15 cellular contexts compared by ENCODE assay signal in the genomic region with DNA sequence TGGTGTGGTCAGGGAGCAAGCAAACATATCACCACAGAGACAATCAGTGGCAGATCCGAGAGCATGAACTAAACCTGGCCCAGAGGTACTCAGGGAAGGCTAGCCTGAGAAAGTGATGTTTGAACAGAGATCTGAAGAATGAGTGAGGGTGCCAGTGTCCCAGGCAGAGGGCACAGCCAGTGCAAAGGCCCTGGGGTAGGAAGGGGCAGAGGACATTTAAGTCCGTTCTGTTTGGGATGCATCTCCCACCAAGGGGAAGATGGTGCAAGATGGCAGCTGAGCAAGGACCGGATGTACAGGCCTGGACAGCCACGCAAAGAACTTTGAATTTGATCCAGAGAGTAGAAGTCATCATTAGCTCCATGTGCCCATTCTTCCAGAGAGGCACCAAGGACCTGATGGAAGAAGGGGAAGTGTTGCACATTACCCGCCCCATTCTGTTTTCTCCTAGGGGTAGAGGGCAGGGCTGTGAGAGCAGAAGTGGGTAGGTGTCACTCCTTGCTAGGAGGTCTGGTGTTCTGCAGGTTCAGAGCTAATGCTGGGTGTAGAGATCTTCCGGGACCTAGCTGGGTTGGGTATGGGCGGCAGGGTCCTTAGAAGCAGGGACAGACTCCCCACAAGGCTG. TPM values are rescaled to one million over a fixed set of nuclear protein-coding genes. Genes with fewer than 3 reads are reported as not detected.
DNase-seq lines count a peak whose midpoint lies in the region; ATAC-seq, FAIRE-seq and TF ChIP-seq lines count a peak whose summit lies in the region.
"Had no signal": no experiment of that assay in that cellular context is flagged by ENCODE, and none has a peak within 500 bp of the region (broad histone marks: within the 10 kb centered on the region; RNA-seq: fewer than 3 reads in every experiment).

No MANE protein-coding gene starts in this region.

- H4K20me1 ChIP-seq in DND-41 (ENCODE audit: insufficient read depth, low read length) = peaks cover 72% of the 10 kb centered on the region
- H4K20me1 ChIP-seq in GM12878 (ENCODE audit: control insufficient read depth, insufficient read depth) = peaks cover 3% of the 10 kb centered on the region; the same call in 1 of the 2 replicates

- in situ Hi-C loops in GM12878 (cut with MboI) = no loop called here

- ATAC-seq in DND-41 (ENCODE audit: insufficient read depth, low read depth) = no peak
- no peak for ATAC-seq in GM12878
- no peak for ATAC-seq in stimulated activated naive B cell treated with anti-CD40 and anti-IgM and Interleukin-4, amounts not matched to agents 10 μg/mL and 1 μg/mL and 100 μg/mL, for 72 hours (replicated peaks)
- ATAC-seq: CD8-positive, alpha-beta T cell had no signal

- TF ChIP-seq CTCF in DND-41 (IDR thresholded peaks at IDR 0.05; ENCODE audit: borderline replicate concordance, extremely low read depth, low read length, poor library complexity, severe bottlenecking) (no peak), GM12878 (IDR thresholded peaks at IDR 0.05 in 2 of 3, conservative IDR thresholded peaks at IDR 0.05 in 1 of 3; ENCODE audit: control insufficient read depth in 2 of 3, extremely low read depth in 1 of 3, insufficient read depth in 1 of 3, low read depth in 3 of 3, low read length in 3 of 3) (no peak), prostate gland (IDR thresholded peaks at IDR 0.05) (no peak)

- TF ChIP-seq POLR2A in GM12878 (IDR thresholded peaks at IDR 0.05; ENCODE audit: low read depth, low read length) (no peak), prostate gland (IDR thresholded peaks at IDR 0.05) (no peak)

- no peak for FAIRE-seq in GM12878 (lab: Jason Lieb, UNC)
- FAIRE-seq: H54 had no signal

- H3K79me2 ChIP-seq in DND-41 (ENCODE audit: insufficient read depth, low read length) = peaks cover 100% of the 10 kb centered on the region
- H3K79me2 ChIP-seq in GM12878 (ENCODE audit: control insufficient read depth, insufficient read depth, low read length) = peaks cover 11% of the 10 kb centered on the region

- no peak overlapping the region for H3K4me3 Mint-ChIP-seq in stimulated activated naive B cell treated with anti-CD40 and anti-IgM and Interleukin-4, amounts not matched to agents 10 μg/mL and 1 μg/mL and 100 μg/mL, for 72 hours
- H3K4me3 Mint-ChIP-seq in activated CD4-positive, alpha-beta memory T cell treated with anti-CD3 and anti-CD28 coated beads for 36 hours = no peak overlapping the region
- H3K4me3 Mint-ChIP-seq: CD8-positive, alpha-beta T cell had no signal

- H2AFZ ChIP-seq in DND-41 (ENCODE audit: low read depth, low read length) (no peak overlapping the region), GM12878 (ENCODE audit: control insufficient read depth, low read depth, low read length) (no peak overlapping the region)

- H3K27me3 Mint-ChIP-seq in stimulated activated naive B cell treated with anti-CD40 and anti-IgM and Interleukin-4, amounts not matched to agents 10 μg/mL and 1 μg/mL and 100 μg/mL, for 72 hours = no peaks in the 10 kb centered on the region
- H3K27me3 Mint-ChIP-seq in activated CD4-positive, alpha-beta memory T cell treated with anti-CD3 and anti-CD28 coated beads for 36 hours = no peaks in the 10 kb centered on the region

- H3K9ac ChIP-seq in DND-41 (ENCODE audit: low read depth, low read length) = peak overlapping the region; percentile 86
- H3K9ac ChIP-seq in GM12878 (ENCODE audit: control insufficient read depth, insufficient read depth, low read length) = no peak overlapping the region; the same call in 1 of the 2 replicates

- POLR2A ChIA-PET in GM12878 (lab: Charles Lee) = interaction anchor here (0.9 to 3.3 kb wide), 4 partner anchors 9 to 29 kb away, joined by 5 to 18 read pairs (median 5); no protein-coding TSS in a partner anchor
- POLR2A ChIA-PET in activated CD4-positive, alpha-beta memory T cell treated with anti-CD3 and anti-CD28 coated beads for 36 hours (lab: Charles Lee) = no interaction called here

- no TSS peak for BruUV-seq in GM12878 (replicated peaks; lab: Mats Ljungman, UMichigan)

- CTCF ChIA-PET in GM12878 (lab: Yijun Ruan, JAX) = interaction anchor here (0.7 to 9.5 kb wide), 10 partner anchors 10 to 39 kb away, joined by 3 to 98 read pairs (median 14); no protein-coding TSS in a partner anchor
- CTCF ChIA-PET in activated CD4-positive, alpha-beta memory T cell treated with anti-CD3 and anti-CD28 coated beads for 36 hours (lab: Charles Lee) = interaction anchor here (1.1 kb wide), 1 partner anchor 66 kb away, joined by 3 read pairs; no protein-coding TSS in a partner anchor

- no peaks in the 10 kb centered on the region for H3K9me3 ChIP-seq in DND-41 (ENCODE audit: insufficient read depth, low read length, severe bottlenecking)
- H3K9me3 ChIP-seq in GM12878 (replicated peaks; ENCODE audit: control insufficient read depth, insufficient read depth, low read length) = no peaks in the 10 kb centered on the region
- H3K9me3 ChIP-seq in prostate gland = no peaks in the 10 kb centered on the region

- H3K4me2 ChIP-seq in DND-41 (ENCODE audit: insufficient read depth, low read length) (peak overlapping the region; percentile 82), GM12878 (ENCODE audit: control insufficient read depth, insufficient read depth) (peak overlapping the region; percentile 30; the same call in 1 of the 2 replicates)

- no peak for TF ChIP-seq EP300 in GM12878 (IDR thresholded peaks at IDR 0.05; ENCODE audit: borderline replicate concordance in 1 of 2, control insufficient read depth in 1 of 2, low read depth in 2 of 2, low read length in 2 of 2)

- SMC1A ChIA-PET in GM12878 (lab: Charles Lee; ENCODE audit: uncharacterized antibody, unreplicated experiment) = interaction anchor here (0.7 to 17.0 kb wide), 6 partner anchors 12 to 114 kb away, joined by 4 to 416 read pairs (median 8); no protein-coding TSS in a partner anchor

- H3K9me3 Mint-ChIP-seq in stimulated activated naive B cell treated with anti-CD40 and anti-IgM and Interleukin-4, amounts not matched to agents 10 μg/mL and 1 μg/mL and 100 μg/mL, for 72 hours = no peaks in the 10 kb centered on the region
- H3K9me3 Mint-ChIP-seq in activated CD4-positive, alpha-beta memory T cell treated with anti-CD3 and anti-CD28 coated beads for 36 hours = no peaks in the 10 kb centered on the region
- H3K9me3 Mint-ChIP-seq: CD8-positive, alpha-beta T cell had no signal

- no peaks in the 10 kb centered on the region for H3K27me3 ChIP-seq in DND-41 (ENCODE audit: insufficient read depth, low read length, poor library complexity)
- H3K27me3 ChIP-seq in GM12878 (replicated peaks in 1 of 2; ENCODE audit: control insufficient read depth in 2 of 2, insufficient read depth in 2 of 2, low read length in 1 of 2) = peaks cover 1 to 9% of the 10 kb centered on the region in 2 experiments; a peak in 2 of 4 replicates
- no peaks in the 10 kb centered on the region for H3K27me3 ChIP-seq in prostate gland (replicated peaks; ENCODE audit: insufficient read depth)

- WGBS in GM12878 (ENCODE audit: insufficient coverage, insufficient replicate concordance, low lambda C conversion rate, missing lambda C conversion rate) = 66% methylated on average over 7 of the region's 7 CpGs
- WGBS in prostate gland = 85% methylated on average over 7 of the region's 7 CpGs

- H3K27ac Mint-ChIP-seq in stimulated activated naive B cell treated with anti-CD40 and anti-IgM and Interleukin-4, amounts not matched to agents 10 μg/mL and 1 μg/mL and 100 μg/mL, for 72 hours = peak overlapping the region; percentile 94
- no peak overlapping the region for H3K27ac Mint-ChIP-seq in activated CD4-positive, alpha-beta memory T cell treated with anti-CD3 and anti-CD28 coated beads for 36 hours
- H3K27ac Mint-ChIP-seq: CD8-positive, alpha-beta T cell had no signal

- H3K36me3 ChIP-seq in DND-41 (ENCODE audit: insufficient read depth, low read length) (peaks cover 81% of the 10 kb centered on the region), GM12878 (ENCODE audit: control insufficient read depth in 2 of 2, insufficient read depth in 2 of 2, low read length in 1 of 2) (no peaks in the 10 kb centered on the region), prostate gland (no peaks in the 10 kb centered on the region)

- H3K4me1 Mint-ChIP-seq in stimulated activated naive B cell treated with anti-CD40 and anti-IgM and Interleukin-4, amounts not matched to agents 10 μg/mL and 1 μg/mL and 100 μg/mL, for 72 hours = peaks cover 10 to 39% of the 10 kb centered on the region in 2 donors
- peaks cover 23% of the 10 kb centered on the region for H3K4me1 Mint-ChIP-seq in activated CD4-positive, alpha-beta memory T cell treated with anti-CD3 and anti-CD28 coated beads for 36 hours (ENCODE audit: low read depth)

- TF ChIP-seq RAD21 in GM12878 (IDR thresholded peaks at IDR 0.05; ENCODE audit: insufficient read depth, low read depth, low read length) = no peak

- H3K4me3 ChIP-seq in DND-41 (ENCODE audit: low read depth in 1 of 2, low read length in 2 of 2) (peak overlapping the region; percentile 74 to 84; a peak in 3 of 4 replicates), GM12878 (no peak overlapping the region), prostate gland (no peak overlapping the region)

- H3K4me1 ChIP-seq in DND-41 (ENCODE audit: insufficient read depth, low read length) (peaks cover 87% of the 10 kb centered on the region), GM12878 (ENCODE audit: control insufficient read depth, insufficient read depth, low read length) (peaks cover 16% of the 10 kb centered on the region), prostate gland (replicated peaks) (peaks cover 3% of the 10 kb centered on the region)

- RAD21 ChIA-PET in GM12878 (lab: Charles Lee; ENCODE audit: unreplicated experiment) = interaction anchor here (1.2 to 9.1 kb wide), 5 partner anchors 9 to 39 kb away, joined by 5 to 84 read pairs (median 18); no protein-coding TSS in a partner anchor

- intact Hi-C loops in GM12878 (cut with micrococcal nuclease; ENCODE audit: unreplicated experiment) (no loop called here), prostate gland (cut with DNase I) (no loop called here)
- intact Hi-C loops in activated CD4-positive, alpha-beta memory T cell treated with anti-CD3 and anti-CD28 coated beads for 36 hours (cut with micrococcal nuclease) = no loop called here

- peak overlapping the region; percentile 93 for H3K27ac ChIP-seq in DND-41 (ENCODE audit: low read length)
- H3K27ac ChIP-seq in GM12878 (ENCODE audit: control insufficient read depth, insufficient read depth) = no peak overlapping the region
- H3K27ac ChIP-seq in prostate gland = no peak overlapping the region

- DNase-seq in DND-41 = peak; percentile 46
- peak; percentile 60 for DNase-seq in NAMALWA (ENCODE audit: low spot score)
- DNase-seq in GM12878 (ENCODE audit: low read depth, low spot score) = no peak
- DNase-seq in stimulated activated naive B cell treated with anti-CD40 and anti-IgM and Interleukin-4, amounts not matched to agents 10 μg/mL and 1 μg/mL and 100 μg/mL, for 72 hours = no peak
- DNase-seq in NCI-H1105 treated with DMSO at 0.1 percent for 48 hours (lab: John Stamatoyannopoulos, UW) = no peak
- DNase-seq in activated CD4-positive, alpha-beta memory T cell treated with anti-CD3 and anti-CD28 coated beads for 36 hours = no peak
- no peak for DNase-seq in prostate gland (ENCODE audit: low spot score)
- DNase-seq: CD8-positive, alpha-beta T cell; IMR-90; NCI-H1436; NCI-H2029; NCI-H446; T-helper 1 cell had no signal

- peaks cover 14 to 26% of the 10 kb centered on the region in 2 donors for H3K36me3 Mint-ChIP-seq in stimulated activated naive B cell treated with anti-CD40 and anti-IgM and Interleukin-4, amounts not matched to agents 10 μg/mL and 1 μg/mL and 100 μg/mL, for 72 hours
- no peaks in the 10 kb centered on the region for H3K36me3 Mint-ChIP-seq in activated CD4-positive, alpha-beta memory T cell treated with anti-CD3 and anti-CD28 coated beads for 36 hours
- H3K36me3 Mint-ChIP-seq: CD8-positive, alpha-beta T cell had no signal

RNA-seq across cellular contexts. Expression of gene DTX1, which starts 3.9 kb away (rescaled TPM):
- total RNA-seq in GM12878 (2013; cell fraction: nucleolus; rRNA removed) = 57.9 and 66.9 TPM in 2 replicates
- total RNA-seq in GM12878 (2014; rRNA removed) (0.87 and 0.96 TPM in 2 replicates), GM12878 (2014; rRNA removed; fragmentation: Illumina TruSeq; extraction: Trizol) (0.37 and 0.49 TPM in 2 replicates), GM12878 (2021) (2.3 and 2.8 TPM in 2 replicates), prostate gland (10 to 100 TPM in 1 of 2 donors, 1 to 10 TPM in 1; 2.6 to 21.2 TPM)
- polyA plus RNA-seq in GM12878 (2011; ENCODE audit: low read depth) = 5.6 TPM
- polyA plus RNA-seq in GM12878 (2011; rRNA removed) (0.62 and 0.83 TPM in 2 replicates), GM12878 (2014; fragmentation: Illumina TruSeq; extraction: Trizol) (0.46 and 1.1 TPM in 2 replicates), GM12878 (2014; fragmentation: Nextera tagmentation; extraction: Ambion mirVana) (under 1 TPM; 0.13 to 0.32 TPM), GM12878 (2014; rRNA removed) (1.2 and 1.3 TPM in 2 replicates), GM12878 (2016; fragmentation: Nextera tagmentation; extraction: Ambion mirVana) (under 1 TPM; 0.09 to 0.33 TPM)
- 1.3 and 1.5 TPM in 2 replicates for polyA plus RNA-seq in GM12878 (2011; cell fraction: cytosol; rRNA removed)
- 2.7 and 3.1 TPM in 2 replicates for polyA plus RNA-seq in GM12878 (2011; cell fraction: nucleus; rRNA removed)
- 10.3 and 12.9 TPM in 2 replicates for polyA plus RNA-seq in GM12878 (2012)
- polyA minus RNA-seq in GM12878 (2011; rRNA and poly(A)+ RNA removed) = 0.88 and 1.3 TPM in 2 replicates
- polyA minus RNA-seq in GM12878 (2011; cell fraction: cytosol; rRNA and poly(A)+ RNA removed) = 0.52 and 1.1 TPM in 2 replicates
- 1.1 TPM in 2 replicates for polyA minus RNA-seq in GM12878 (2011; cell fraction: nucleus; rRNA and poly(A)+ RNA removed)
- total RNA-seq in activated CD4-positive, alpha-beta memory T cell treated with anti-CD3 and anti-CD28 coated beads for 36 hours = 10 to 100 TPM; 11.0 to 12.4 TPM
- total RNA-seq: HT-29, IMR-90 had no signal
- polyA plus RNA-seq: IMR-90 had no signal

Comparison
In these comparisons a context has a peak if more than half of its experiments do, and no peak if none do; other contexts are left out.
1. DNase-seq: peak in DND-41 (single experiment) and NAMALWA (single experiment); none in GM12878 (single experiment), stimulated activated naive B cell treated with anti-CD40 and anti-IgM and Interleukin-4, amounts not matched to agents 10 μg/mL and 1 μg/mL and 100 μg/mL, for 72 hours (single experiment), NCI-H1105 treated with DMSO at 0.1 percent for 48 hours (single experiment), activated CD4-positive, alpha-beta memory T cell treated with anti-CD3 and anti-CD28 coated beads for 36 hours (single experiment) and prostate gland (single experiment).
2. H3K4me3 ChIP-seq: peak in DND-41 (2 of 2); none in GM12878 (single experiment) and prostate gland (0 of 2).